ENCODE assay signal across 16 cellular contexts in the genomic region with DNA sequence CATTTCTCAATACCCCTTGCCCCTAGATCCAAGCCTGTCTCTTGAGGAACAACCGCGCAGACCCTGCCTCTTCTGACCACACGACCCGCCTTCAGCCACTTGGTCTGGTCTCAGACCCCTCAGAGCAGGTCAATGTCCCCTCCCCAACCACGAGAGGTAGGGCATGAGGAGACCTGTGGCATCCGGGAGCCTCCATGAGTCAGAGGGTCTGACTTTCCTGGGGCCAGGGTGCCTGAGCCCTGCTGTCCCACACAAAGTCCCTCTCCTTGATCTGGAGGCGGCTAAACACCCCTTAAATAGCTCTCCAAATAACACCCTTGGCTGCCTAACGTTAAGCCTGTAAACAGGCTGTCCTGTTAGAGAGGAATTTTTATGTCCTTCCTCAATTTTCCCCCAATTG. TPM values are rescaled to one million over a fixed set of nuclear protein-coding genes. Genes with fewer than 3 reads are reported as not detected.
DNase-seq lines count a peak whose midpoint lies in the region; ATAC-seq lines count a peak whose summit lies in the region.
"Had no signal": no experiment of that assay in that cellular context is flagged by ENCODE, and none has a peak within 500 bp of the region (broad histone marks: within the 10 kb centered on the region; RNA-seq: fewer than 3 reads in every experiment).

No MANE protein-coding gene starts in this region.

- peaks cover 4% of the 10 kb centered on the region for H3K79me1 ChIP-seq in neuronal stem cell (ENCODE audit: low read depth, low read length)

- no peak overlapping the region for H2BK5ac ChIP-seq in neuronal stem cell (ENCODE audit: low read length)

- no peaks in the 10 kb centered on the region for H3K27me3 Mint-ChIP-seq in T-helper 1 cell treated with Interleukin-12 subunit alpha and Interleukin-12 subunit beta and Interleukin-4 antibody, amounts not matched to agents 30 μg/mL and 1 μg/mL, for 36 hours (ENCODE audit: low read depth)
- H3K27me3 Mint-ChIP-seq in CD4-positive, alpha-beta memory T cell, result no peaks in the 10 kb centered on the region
- no peaks in the 10 kb centered on the region for H3K27me3 Mint-ChIP-seq in activated T-helper 17 cell treated with anti-CD3 and anti-CD28 coated beads, Interleukin-2, amount 50 U/mL, for 72 hours

- peak overlapping the region; percentile 80 for H3K23ac ChIP-seq in neuronal stem cell (ENCODE audit: low read depth, low read length, poor library complexity)

- peak overlapping the region; percentile 31 for H2BK120ac ChIP-seq in neuronal stem cell (ENCODE audit: low read depth, low read length)

- no peak overlapping the region for H3K4ac ChIP-seq in neuronal stem cell (ENCODE audit: low read length)

- no peak overlapping the region for H3K27ac ChIP-seq in CD4-positive, alpha-beta memory T cell (ENCODE audit: low read depth, low read length)
- H3K27ac ChIP-seq in neuronal stem cell (replicated peaks; ENCODE audit: low read length), result no peak overlapping the region
- H3K27ac ChIP-seq: 22Rv1; BLaER1 treated with 17β-estradiol and CSF1 and Interleukin-3, amounts not matched to agents 10 nM and 100 nM had no signal

- no CpG with 5 or more reads among the region's 8 CpGs for WGBS in neuronal stem cell (ENCODE audit: extremely low coverage in 2 of 2, insufficient read length in 2 of 2, insufficient replicate concordance in 1 of 2), 2 donors

- H2AFZ ChIP-seq in neuronal stem cell (ENCODE audit: low read length), result no peak overlapping the region

- H3K9ac ChIP-seq in neuronal stem cell (ENCODE audit: low read depth, low read length, poor library complexity), result peak overlapping the region; percentile 21

- peak overlapping the region; percentile 84 for H2BK12ac ChIP-seq in neuronal stem cell (ENCODE audit: low read length)

- POLR2A ChIA-PET in CD4-positive, alpha-beta memory T cell (lab: Charles Lee; ENCODE audit: partially characterized antibody), result interaction anchor here (9.5 kb wide), 1 partner anchor 9 kb away, joined by 164 read pairs; the partner anchor contains the start of genes ACD and PARD6A

- H3K36me3 ChIP-seq in CD4-positive, alpha-beta memory T cell (ENCODE audit: insufficient read depth, low read length), result peaks cover 55% of the 10 kb centered on the region
- no peaks in the 10 kb centered on the region for H3K36me3 ChIP-seq in neuronal stem cell (replicated peaks in 1 of 2; ENCODE audit: control insufficient read depth in 2 of 2, insufficient read depth in 2 of 2, low read length in 2 of 2)

- DNase-seq in T-helper 1 cell, result no peak
- no peak for DNase-seq in CD4-positive, alpha-beta memory T cell
- no peak for DNase-seq in neuronal stem cell (ENCODE audit: low spot score)
- no peak for DNase-seq in left ventricle myocardium superior
- DNase-seq in NCI-H146 (lab: John Stamatoyannopoulos, UW), result no peak
- DNase-seq in Kasumi-1 (lab: John Stamatoyannopoulos, UW), result no peak
- DNase-seq: COR-L47, MV-4-11, NCI-H1436 treated with DMSO at 0.1 percent for 48 hours, NCI-H2081 treated with DMSO at 0.1 percent for 48 hours, NCI-H526, SIG-M5 had no signal

- H3K9me3 Mint-ChIP-seq in T-helper 1 cell treated with Interleukin-12 subunit alpha and Interleukin-12 subunit beta and Interleukin-4 antibody, amounts not matched to agents 30 μg/mL and 1 μg/mL, for 36 hours, result no peaks in the 10 kb centered on the region
- peaks cover 0 to 2% (median 0%) of the 10 kb centered on the region in 8 donors for H3K9me3 Mint-ChIP-seq in CD4-positive, alpha-beta memory T cell
- H3K9me3 Mint-ChIP-seq in activated T-helper 17 cell treated with anti-CD3 and anti-CD28 coated beads, Interleukin-2, amount 50 U/mL, for 72 hours, result no peaks in the 10 kb centered on the region

- peak overlapping the region; percentile 85 for H3K18ac ChIP-seq in neuronal stem cell (ENCODE audit: low read length)

- H3K4me1 ChIP-seq in CD4-positive, alpha-beta memory T cell (ENCODE audit: insufficient read depth, low read length), result peaks cover 24% of the 10 kb centered on the region
- H3K4me1 ChIP-seq in neuronal stem cell (ENCODE audit: control insufficient read depth in 2 of 2, insufficient read depth in 1 of 2, low read depth in 1 of 2, low read length in 2 of 2), result peaks cover 0 to 20% of the 10 kb centered on the region in 2 donors

- H3K27me3 ChIP-seq in CD4-positive, alpha-beta memory T cell (ENCODE audit: insufficient read depth, low read length), result no peaks in the 10 kb centered on the region
- peaks cover 3 to 78% (median 78%) of the 10 kb centered on the region in 3 experiments for H3K27me3 ChIP-seq in neuronal stem cell (ENCODE audit: control insufficient read depth in 3 of 3, insufficient read depth in 3 of 3, low read depth in 1 of 3, low read length in 3 of 3)

- CTCF ChIA-PET in CD4-positive, alpha-beta memory T cell (lab: Charles Lee; ENCODE audit: partially characterized antibody), result interaction anchor here (15.0 kb wide), 1 partner anchor 103 kb away, joined by 329 read pairs; no protein-coding TSS in a partner anchor

- H3K4me2 ChIP-seq in neuronal stem cell (ENCODE audit: insufficient read depth, low read length, poor library complexity, severe bottlenecking), result peak overlapping the region; percentile 12
- H3K4me2 ChIP-seq: BLaER1 treated with 17β-estradiol and CSF1 and Interleukin-3, amounts not matched to agents 10 nM and 100 nM had no signal

- intact Hi-C loops in CD4-positive, alpha-beta memory T cell (cut with micrococcal nuclease), result no loop called here
- intact Hi-C loops in left ventricle myocardium superior (cut with micrococcal nuclease), result no loop called here

- peak overlapping the region; percentile 63 for H3K14ac ChIP-seq in neuronal stem cell (ENCODE audit: low read length)

- H3K36me3 Mint-ChIP-seq in T-helper 1 cell treated with Interleukin-12 subunit alpha and Interleukin-12 subunit beta and Interleukin-4 antibody, amounts not matched to agents 30 μg/mL and 1 μg/mL, for 36 hours (ENCODE audit: low read depth), result peaks cover 25% of the 10 kb centered on the region
- peaks cover 19 to 46% of the 10 kb centered on the region in 2 donors for H3K36me3 Mint-ChIP-seq in CD4-positive, alpha-beta memory T cell
- peaks cover 61% of the 10 kb centered on the region for H3K36me3 Mint-ChIP-seq in activated T-helper 17 cell treated with anti-CD3 and anti-CD28 coated beads, Interleukin-2, amount 50 U/mL, for 72 hours (ENCODE audit: low read depth)

- peak overlapping the region; percentile 90 for H2AK5ac ChIP-seq in neuronal stem cell (ENCODE audit: low read depth, low read length)

- peak overlapping the region; percentile 2 for H3K4me3 Mint-ChIP-seq in T-helper 1 cell treated with Interleukin-12 subunit alpha and Interleukin-12 subunit beta and Interleukin-4 antibody, amounts not matched to agents 30 μg/mL and 1 μg/mL, for 36 hours
- peak overlapping the region in 1 of 8 donors; percentile 23 for H3K4me3 Mint-ChIP-seq in CD4-positive, alpha-beta memory T cell
- no peak overlapping the region for H3K4me3 Mint-ChIP-seq in activated T-helper 17 cell treated with anti-CD3 and anti-CD28 coated beads, Interleukin-2, amount 50 U/mL, for 72 hours

- H3K27ac Mint-ChIP-seq in T-helper 1 cell treated with Interleukin-12 subunit alpha and Interleukin-12 subunit beta and Interleukin-4 antibody, amounts not matched to agents 30 μg/mL and 1 μg/mL, for 36 hours, result peak overlapping the region; percentile 10
- peak overlapping the region in 6 of 7 donors; percentile 1 to 86 (median 19) for H3K27ac Mint-ChIP-seq in CD4-positive, alpha-beta memory T cell
- peak overlapping the region; percentile 40 for H3K27ac Mint-ChIP-seq in activated T-helper 17 cell treated with anti-CD3 and anti-CD28 coated beads, Interleukin-2, amount 50 U/mL, for 72 hours

- H3K9me3 ChIP-seq in CD4-positive, alpha-beta memory T cell (ENCODE audit: control insufficient read depth in 1 of 2, low read length in 2 of 2), result no peaks in the 10 kb centered on the region
- peaks cover 0 to 2% of the 10 kb centered on the region in 2 donors for H3K9me3 ChIP-seq in neuronal stem cell (replicated peaks in 1 of 2; ENCODE audit: control insufficient read depth in 2 of 2, insufficient read depth in 1 of 2, low read depth in 1 of 2, low read length in 2 of 2)
- H3K9me3 ChIP-seq: BLaER1 treated with 17β-estradiol and CSF1 and Interleukin-3, amounts not matched to agents 10 nM and 100 nM had no signal

- no peak for ATAC-seq in activated T-helper 17 cell treated with anti-CD3 and anti-CD28 coated beads, Interleukin-2, amount 50 U/mL, for 72 hours (replicated peaks)
- no peak for ATAC-seq in left ventricle myocardium superior

- H3K4me1 Mint-ChIP-seq in T-helper 1 cell treated with Interleukin-12 subunit alpha and Interleukin-12 subunit beta and Interleukin-4 antibody, amounts not matched to agents 30 μg/mL and 1 μg/mL, for 36 hours (ENCODE audit: low read depth), result peaks cover 11% of the 10 kb centered on the region
- peaks cover 4 to 28% (median 19%) of the 10 kb centered on the region in 4 donors for H3K4me1 Mint-ChIP-seq in CD4-positive, alpha-beta memory T cell
- H3K4me1 Mint-ChIP-seq in activated T-helper 17 cell treated with anti-CD3 and anti-CD28 coated beads, Interleukin-2, amount 50 U/mL, for 72 hours, result peaks cover 8% of the 10 kb centered on the region

- H3K4me3 ChIP-seq in CD4-positive, alpha-beta memory T cell (ENCODE audit: low read length in 2 of 2), result no peak overlapping the region
- H3K4me3 ChIP-seq in neuronal stem cell (ENCODE audit: low read length in 2 of 2), result no peak overlapping the region
- H3K4me3 ChIP-seq: BLaER1 treated with 17β-estradiol and CSF1 and Interleukin-3, amounts not matched to agents 10 nM and 100 nM had no signal

- no peak overlapping the region for H4K8ac ChIP-seq in neuronal stem cell (ENCODE audit: low read depth, low read length)

- H2BK15ac ChIP-seq in neuronal stem cell (ENCODE audit: low read length), result no peak overlapping the region

- H4K91ac ChIP-seq in neuronal stem cell (ENCODE audit: low read depth, low read length, poor library complexity), result no peak overlapping the region

RNA-seq across cellular contexts. Expression of gene CARMIL2, which starts 5.1 kb away (rescaled TPM):
- 100 to 1,000 TPM; 194 to 195 TPM for total RNA-seq in CD4-positive, alpha-beta memory T cell
- 10 to 100 TPM in 1 of 2 donors, 1 to 10 TPM in 1; 7.5 to 36.3 TPM for polyA plus RNA-seq in CD4-positive, alpha-beta memory T cell
- 100 to 1,000 TPM; 134 to 169 TPM for total RNA-seq in activated T-helper 17 cell treated with anti-CD3 and anti-CD28 coated beads, Interleukin-2, amount 50 U/mL, for 72 hours
- polyA plus RNA-seq in neuronal stem cell (2013, experiment 1 of 2), result 6.1 TPM
- polyA plus RNA-seq in neuronal stem cell (2013, experiment 2 of 2), result 6.2 TPM
- total RNA-seq in left ventricle myocardium superior, result 0.94 TPM

RNA-seq across cellular contexts. Expression of gene ACD, which starts 10.0 kb away (rescaled TPM):
- 10 to 100 TPM; 49.6 to 50.6 TPM for total RNA-seq in CD4-positive, alpha-beta memory T cell
- polyA plus RNA-seq in CD4-positive, alpha-beta memory T cell, result 10 to 100 TPM; 33.3 to 48.5 TPM
- total RNA-seq in activated T-helper 17 cell treated with anti-CD3 and anti-CD28 coated beads, Interleukin-2, amount 50 U/mL, for 72 hours, result 10 to 100 TPM; 37.5 to 63.4 TPM
- polyA plus RNA-seq in neuronal stem cell (2013, experiment 1 of 2), result 33.1 TPM
- polyA plus RNA-seq in neuronal stem cell (2013, experiment 2 of 2), result 32.0 TPM
- 7.8 TPM for total RNA-seq in left ventricle myocardium superior

RNA-seq across cellular contexts. Expression of gene PARD6A, which starts 10.7 kb away (rescaled TPM):
- total RNA-seq in CD4-positive, alpha-beta memory T cell, result 1 to 10 TPM; 7.4 to 8.8 TPM
- 10 to 100 TPM; 17.8 to 26.5 TPM for polyA plus RNA-seq in CD4-positive, alpha-beta memory T cell
- total RNA-seq in activated T-helper 17 cell treated with anti-CD3 and anti-CD28 coated beads, Interleukin-2, amount 50 U/mL, for 72 hours, result 10 to 100 TPM; 10.7 to 16.5 TPM
- 8.5 TPM for polyA plus RNA-seq in neuronal stem cell (2013, experiment 1 of 2)
- 8.0 TPM for polyA plus RNA-seq in neuronal stem cell (2013, experiment 2 of 2)
- 3.7 TPM for total RNA-seq in left ventricle myocardium superior

RNA-seq across cellular contexts. Expression of gene ENKD1, which starts 16.5 kb away (rescaled TPM):
- total RNA-seq in CD4-positive, alpha-beta memory T cell, result 1 to 10 TPM; 6.7 to 7.7 TPM
- polyA plus RNA-seq in CD4-positive, alpha-beta memory T cell, result 1 to 10 TPM; 1.1 to 2.4 TPM
- 1 to 10 TPM; 9.1 to 9.4 TPM for total RNA-seq in activated T-helper 17 cell treated with anti-CD3 and anti-CD28 coated beads, Interleukin-2, amount 50 U/mL, for 72 hours
- polyA plus RNA-seq in neuronal stem cell (2013, experiment 1 of 2), result 15.2 TPM
- polyA plus RNA-seq in neuronal stem cell (2013, experiment 2 of 2), result 15.0 TPM
- total RNA-seq in left ventricle myocardium superior, result 9.8 TPM

RNA-seq across cellular contexts. Expression of gene C16orf86, which starts 16.6 kb away (rescaled TPM):
- total RNA-seq in CD4-positive, alpha-beta memory T cell, result 1 to 10 TPM; 2.9 to 3.6 TPM
- 1 to 10 TPM; 4.1 TPM for polyA plus RNA-seq in CD4-positive, alpha-beta memory T cell
- 1 to 10 TPM; 1.5 to 1.8 TPM for total RNA-seq in activated T-helper 17 cell treated with anti-CD3 and anti-CD28 coated beads, Interleukin-2, amount 50 U/mL, for 72 hours
- 2.5 TPM for polyA plus RNA-seq in neuronal stem cell (2013, experiment 1 of 2)
- polyA plus RNA-seq in neuronal stem cell (2013, experiment 2 of 2), result 2.8 TPM
- 2.2 TPM for total RNA-seq in left ventricle myocardium superior

Comparison
In these comparisons a context has a peak if more than half of its experiments do, and no peak if none do; other contexts are left out.
1. RNA of gene CARMIL2, which starts 5.1 kb away (total RNA-seq): 194 to 195 TPM in CD4-positive, alpha-beta memory T cell and 134 to 169 TPM in activated T-helper 17 cell treated with anti-CD3 and anti-CD28 coated beads, Interleukin-2, amount 50 U/mL, for 72 hours; 0.94 TPM in left ventricle myocardium superior (single experiment); every median in the first group is over 10 times any median in the second.
2. Peak in every context shown above with its lines, with median percentiles within 50 percentile points of each other: H3K27ac Mint-ChIP-seq.